In genomic region chr12:100573499-100574261, GRCh38 we compare ENCODE assay signal across 8 cellular contexts. TPM values are rescaled to one million over a fixed set of nuclear protein-coding genes. Genes with fewer than 3 reads are reported as not detected.
A peak's percentile ranks its signal among the peaks of the same experiment; 100 is the strongest.
DNase-seq lines count a peak whose midpoint lies in the region; ATAC-seq and TF ChIP-seq lines count a peak whose summit lies in the region.

Gene GAS2L3, plus strand, starts transcription at chr12:100573684. Its CDS starts 21,221 bp downstream, at chr12:100594905.

- H3K4me1 ChIP-seq in HUES48 (ENCODE audit: control insufficient read depth, insufficient read depth, low read length) (peaks cover 14% of the 10 kb centered on the region), PC-9 (replicated peaks; ENCODE audit: insufficient read depth) (peaks cover 11% of the 10 kb centered on the region), stomach (peaks cover 10 to 21% (median 17%) of the 10 kb centered on the region in 4 donors)

- H3K4me3 ChIP-seq in HUES48 (ENCODE audit: low read depth, low read length), result peak within 1 kb of the TSS; percentile 87
- H3K4me3 ChIP-seq in PC-9, result peak within 1 kb of the TSS; percentile 82
- H3K4me3 ChIP-seq in foreskin fibroblast (ENCODE audit: low read depth in 1 of 2, low read length in 2 of 2), result peak within 1 kb of the TSS; percentile 83 to 85
- peak within 1 kb of the TSS; percentile 62 to 77 (median 70) for H3K4me3 ChIP-seq in stomach

- H3K36me3 Mint-ChIP-seq in natural killer cell treated with Interleukin-12 subunit alpha and Interleukin-12 subunit beta and Interleukin-15 and Interleukin-18, amount 100 ng/mL, for 72 hours, result no peaks in the 10 kb centered on the region

- H3K79me2 ChIP-seq in PC-9 (ENCODE audit: low read depth), result peaks cover 44% of the 10 kb centered on the region

- H3K4me1 Mint-ChIP-seq in natural killer cell treated with Interleukin-12 subunit alpha and Interleukin-12 subunit beta and Interleukin-15 and Interleukin-18, amount 100 ng/mL, for 72 hours (ENCODE audit: low read depth in 2 of 2), result peaks cover 3 to 10% of the 10 kb centered on the region in 2 donors

- H3K9me3 ChIP-seq in HUES48 (ENCODE audit: control insufficient read depth, insufficient read depth, low read length) (no peaks in the 10 kb centered on the region), PC-9 (ENCODE audit: insufficient read depth, low read depth) (no peaks in the 10 kb centered on the region), stomach (no peaks in the 10 kb centered on the region)

- H3K9me3 Mint-ChIP-seq in natural killer cell treated with Interleukin-12 subunit alpha and Interleukin-12 subunit beta and Interleukin-15 and Interleukin-18, amount 100 ng/mL, for 72 hours, result no peaks in the 10 kb centered on the region

- peak within 1 kb of the TSS; percentile 62; the same call in 1 of the 2 replicates for H3K9ac ChIP-seq in HUES48 (ENCODE audit: low read depth, low read length)

- H3K27ac ChIP-seq in HUES48 (ENCODE audit: low read depth, low read length), result peak within 1 kb of the TSS; percentile 50
- peak within 1 kb of the TSS; percentile 37 for H3K27ac ChIP-seq in PC-9
- peak within 1 kb of the TSS; percentile 23 to 83 (median 72) for H3K27ac ChIP-seq in stomach

- no peaks in the 10 kb centered on the region for H3K9me2 ChIP-seq in PC-9 (ENCODE audit: insufficient read depth)

- POLR2A ChIA-PET in PC-9 (lab: Charles Lee; ENCODE audit: unreplicated experiment), result interaction anchor here (0.5 to 0.7 kb wide), 4 partner anchors 30 to 451 kb away, joined by 4 to 10 read pairs (median 7); no protein-coding TSS in a partner anchor

- TF ChIP-seq CTCF in PC-9 (conservative IDR thresholded peaks at IDR 0.05), result no peak
- TF ChIP-seq CTCF in foreskin fibroblast (IDR thresholded peaks at IDR 0.05; ENCODE audit: low read depth, low read length), result no peak
- no peak for TF ChIP-seq CTCF in stomach (IDR thresholded peaks at IDR 0.05)

- H3K27me3 Mint-ChIP-seq in natural killer cell treated with Interleukin-12 subunit alpha and Interleukin-12 subunit beta and Interleukin-15 and Interleukin-18, amount 100 ng/mL, for 72 hours, result peaks cover 5 to 13% of the 10 kb centered on the region in 2 donors

- ATAC-seq in GM21515 (IDR thresholded peaks at IDR 0.05; ENCODE audit: unreplicated experiment), result peak; percentile 98
- ATAC-seq in natural killer cell treated with Interleukin-12 subunit alpha and Interleukin-12 subunit beta and Interleukin-15 and Interleukin-18, amount 100 ng/mL, for 72 hours, result peak; percentile 96 to 99

- intact Hi-C loops in PC-9 (cut with micrococcal nuclease; ENCODE audit: unreplicated experiment), result loop anchor here (1.0 kb wide), 2 partner anchors 306 to 339 kb away; partner anchors contain the start of genes DEPDC4 and SCYL2
- intact Hi-C loops in stomach (cut with DNase I; ENCODE audit: low total_unique reads), result no loop called here

- peak; percentile 2 for TF ChIP-seq EP300 in stomach (IDR thresholded peaks at IDR 0.05)

- CTCF ChIA-PET in PC-9 (lab: Charles Lee), result interaction anchor here (0.7 kb wide), 1 partner anchor 100 kb away, joined by 14 read pairs; no protein-coding TSS in a partner anchor

- no peaks in the 10 kb centered on the region for H4K20me1 ChIP-seq in PC-9 (ENCODE audit: insufficient read depth)

- H2AFZ ChIP-seq in PC-9, result peak within 1 kb of the TSS; percentile 93

- peak; percentile 75 for DNase-seq in DMS153 (lab: John Stamatoyannopoulos, UW)
- DNase-seq in PC-9, result peak; percentile 71 to 89
- DNase-seq in activated effector memory CD4-positive, alpha-beta T cell treated with Interleukin-2 at 50 U/mL for 16 hours, result peak; percentile 27
- DNase-seq in foreskin fibroblast, result peak; percentile 87 to 96
- DNase-seq in natural killer cell treated with Interleukin-12 subunit alpha and Interleukin-12 subunit beta and Interleukin-15 and Interleukin-18, amount 100 ng/mL, for 72 hours (ENCODE audit: low spot score), result peak; percentile 80
- peak; percentile 91 for DNase-seq in stomach

- BruUV-seq in PC-9 (replicated peaks; lab: Mats Ljungman, UMichigan), result no TSS peak

- no peaks in the 10 kb centered on the region for H3F3A ChIP-seq in PC-9 (ENCODE audit: insufficient read depth, low read depth)

- 0 to 3% (median 0%) methylated on average over 29 to 63 of the region's 63 CpGs for WGBS in stomach, 5 donors

- no peak for TF ChIP-seq POLR2A in stomach (IDR thresholded peaks at IDR 0.05)

- peak within 1 kb of the TSS; percentile 91 for H3K4me2 ChIP-seq in PC-9

- peak within 1 kb of the TSS in 1 of 2 donors; percentile 20 for H3K27ac Mint-ChIP-seq in natural killer cell treated with Interleukin-12 subunit alpha and Interleukin-12 subunit beta and Interleukin-15 and Interleukin-18, amount 100 ng/mL, for 72 hours

- H3K27me3 ChIP-seq in HUES48 (ENCODE audit: control insufficient read depth, insufficient read depth, low read length) (peaks cover 24% of the 10 kb centered on the region), PC-9 (ENCODE audit: insufficient read depth, low read depth) (no peaks in the 10 kb centered on the region), stomach (no peaks in the 10 kb centered on the region)

- H3K36me3 ChIP-seq in HUES48 (ENCODE audit: control insufficient read depth, insufficient read depth, low read length) (no peaks in the 10 kb centered on the region), PC-9 (ENCODE audit: low read depth) (no peaks in the 10 kb centered on the region), stomach (no peaks in the 10 kb centered on the region)

- peak within 1 kb of the TSS; percentile 90 for H3K4me3 Mint-ChIP-seq in natural killer cell treated with Interleukin-12 subunit alpha and Interleukin-12 subunit beta and Interleukin-15 and Interleukin-18, amount 100 ng/mL, for 72 hours

RNA-seq across cellular contexts. Expression of gene GAS2L3, which starts in this region (rescaled TPM):
- 28.6 and 31.9 TPM in 2 replicates for total RNA-seq in PC-9 (2021)
- 1 to 10 TPM; 2.7 to 3.1 TPM for total RNA-seq in natural killer cell treated with Interleukin-12 subunit alpha and Interleukin-12 subunit beta and Interleukin-15 and Interleukin-18, amount 100 ng/mL, for 72 hours
- 10 to 100 TPM in 1 of 5 donors, 1 to 10 TPM in 3, not detected in 1; 1.8 to 29.7 (median 6.2) TPM for total RNA-seq in stomach
- polyA plus RNA-seq in stomach, result 1 to 10 TPM; 1.0 to 1.5 (median 1.1) TPM

Comparison
In these comparisons a context has a peak if more than half of its experiments do, and no peak if none do; other contexts are left out.
1. Peak in every context shown above with its lines: DNase-seq, ATAC-seq, H3K4me3 ChIP-seq and H3K27ac ChIP-seq.
2. DNase-seq: peak in every context shown above with its lines; median percentile 92 in foreskin fibroblast; 91 in stomach; 80 in PC-9; 80 in natural killer cell treated with Interleukin-12 subunit alpha and Interleukin-12 subunit beta and Interleukin-15 and Interleukin-18, amount 100 ng/mL, for 72 hours; 75 in DMS153; 27 in activated effector memory CD4-positive, alpha-beta T cell treated with Interleukin-2 at 50 U/mL for 16 hours.